In the genomic region with DNA sequence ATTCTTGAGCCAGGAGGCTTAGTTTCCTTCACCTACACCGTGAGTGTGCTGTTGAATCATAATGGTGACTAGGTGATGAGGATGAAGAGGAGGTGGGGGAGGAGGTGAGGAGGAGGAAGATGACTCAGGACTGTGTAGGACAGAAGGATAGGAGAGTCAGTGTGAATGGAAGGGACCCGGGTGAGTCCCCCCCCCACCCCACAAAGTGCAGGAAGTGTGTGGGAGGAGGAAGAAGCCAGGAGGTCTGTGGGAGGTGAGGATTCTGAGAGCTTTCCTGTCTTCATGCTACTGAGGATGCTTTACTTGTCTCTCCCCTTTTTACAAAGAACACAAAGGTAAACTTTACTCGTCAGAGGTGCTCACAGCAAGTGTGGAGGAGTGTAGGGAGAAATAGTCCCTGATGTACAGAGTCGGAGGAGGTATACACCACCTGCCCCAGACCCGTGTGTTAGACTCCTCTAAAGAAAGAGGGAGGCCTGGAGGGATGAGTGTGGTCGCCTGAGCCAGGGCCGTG, we compare ENCODE assay signal across 10 cellular contexts. TPM values are rescaled to one million over a fixed set of nuclear protein-coding genes. Genes with fewer than 3 reads are reported as not detected.
DNase-seq lines count a peak whose midpoint lies in the region; ATAC-seq, FAIRE-seq and TF ChIP-seq lines count a peak whose summit lies in the region.
"Had no signal": no experiment of that assay in that cellular context is flagged by ENCODE, and none has a peak within 500 bp of the region (broad histone marks: within the 10 kb centered on the region; RNA-seq: fewer than 3 reads in every experiment).

No MANE protein-coding gene starts in this region.

- TF ChIP-seq EP300 in neural cell (conservative IDR thresholded peaks at IDR 0.05; ENCODE audit: poor library complexity, severe bottlenecking), result no peak

- H3K4me2 ChIP-seq in neural cell (ENCODE audit: low read length), result peak overlapping the region; percentile 99
- H3K4me2 ChIP-seq in Karpas-422 (ENCODE audit: low read depth, low read length, poor library complexity, severe bottlenecking), result no peak overlapping the region

- peaks cover 14% of the 10 kb centered on the region for H3K27me3 Mint-ChIP-seq in activated naive CD4-positive, alpha-beta T cell treated with anti-CD3 and anti-CD28 coated beads, Interleukin-2, amount 10 ng/mL, durations not matched to agents 7 days and 5 days

- H3K36me3 ChIP-seq in neural cell (ENCODE audit: insufficient read depth, low read length) (peaks cover 18% of the 10 kb centered on the region), Karpas-422 (ENCODE audit: insufficient read depth, low read length) (no peaks in the 10 kb centered on the region)

- no peak overlapping the region for H3K27ac Mint-ChIP-seq in activated naive CD4-positive, alpha-beta T cell treated with anti-CD3 and anti-CD28 coated beads, Interleukin-2, amount 10 ng/mL, durations not matched to agents 7 days and 5 days
- H3K27ac Mint-ChIP-seq: dendritic cell treated with granulocyte-macrophage colony-stimulating factor and Interleukin-4, amounts not matched to agents 40 ng/mL and 50 ng/mL, for 4 days had no signal

- H3K9me3 Mint-ChIP-seq in activated naive CD4-positive, alpha-beta T cell treated with anti-CD3 and anti-CD28 coated beads, Interleukin-2, amount 10 ng/mL, durations not matched to agents 7 days and 5 days, result no peaks in the 10 kb centered on the region
- H3K9me3 Mint-ChIP-seq: dendritic cell treated with granulocyte-macrophage colony-stimulating factor and Interleukin-4, amounts not matched to agents 40 ng/mL and 50 ng/mL, for 4 days had no signal

- no peaks in the 10 kb centered on the region for H3K36me3 Mint-ChIP-seq in activated naive CD4-positive, alpha-beta T cell treated with anti-CD3 and anti-CD28 coated beads, Interleukin-2, amount 10 ng/mL, durations not matched to agents 7 days and 5 days

- H3K9me3 ChIP-seq in neural cell (ENCODE audit: low read length), result no peaks in the 10 kb centered on the region
- H3K9me3 ChIP-seq in Karpas-422 (ENCODE audit: low read length), result no peaks in the 10 kb centered on the region

- H2AFZ ChIP-seq in neural cell (ENCODE audit: low read depth, low read length), result no peak overlapping the region
- H2AFZ ChIP-seq in Karpas-422 (ENCODE audit: low read length), result no peak overlapping the region
- H2AFZ ChIP-seq: parathyroid adenoma had no signal

- H3K9me2 ChIP-seq in neural cell (ENCODE audit: insufficient read depth, low read length) (no peaks in the 10 kb centered on the region), Karpas-422 (replicated peaks; ENCODE audit: insufficient read depth, low read length) (no peaks in the 10 kb centered on the region)

- H3K4me3 ChIP-seq in neural cell (ENCODE audit: low read length) (peak overlapping the region; percentile 88), Karpas-422 (ENCODE audit: low read length) (no peak overlapping the region)

- H3K9ac ChIP-seq in neural cell (ENCODE audit: low read length), result no peak overlapping the region
- H3K9ac ChIP-seq in Karpas-422 (ENCODE audit: low read length), result no peak overlapping the region
- H3K9ac ChIP-seq: parathyroid adenoma had no signal

- FAIRE-seq in urothelium cell line (lab: Jason Lieb, UNC), result peak; percentile 94

- H4K20me1 ChIP-seq in neural cell (ENCODE audit: insufficient read depth) (no peaks in the 10 kb centered on the region), Karpas-422 (ENCODE audit: insufficient read depth, low read depth, low read length) (no peaks in the 10 kb centered on the region)

- H3K4me3 Mint-ChIP-seq in activated naive CD4-positive, alpha-beta T cell treated with anti-CD3 and anti-CD28 coated beads, Interleukin-2, amount 10 ng/mL, durations not matched to agents 7 days and 5 days, result no peak overlapping the region
- H3K4me3 Mint-ChIP-seq: dendritic cell treated with granulocyte-macrophage colony-stimulating factor and Interleukin-4, amounts not matched to agents 40 ng/mL and 50 ng/mL, for 4 days had no signal

- no peak for TF ChIP-seq CTCF in neural cell (IDR thresholded peaks at IDR 0.05; ENCODE audit: poor library complexity, severe bottlenecking)

- TF ChIP-seq RAD21 in neural cell (conservative IDR thresholded peaks at IDR 0.05), result no peak

- H3K4me1 Mint-ChIP-seq in activated naive CD4-positive, alpha-beta T cell treated with anti-CD3 and anti-CD28 coated beads, Interleukin-2, amount 10 ng/mL, durations not matched to agents 7 days and 5 days, result peaks cover 31% of the 10 kb centered on the region

- H3K27ac ChIP-seq in neural cell (ENCODE audit: low read length) (peak overlapping the region; percentile 98), Karpas-422 (ENCODE audit: low read length) (no peak overlapping the region)
- H3K27ac ChIP-seq: parathyroid adenoma had no signal

- H3F3A ChIP-seq in neural cell (ENCODE audit: insufficient read depth, low read length, poor library complexity, severe bottlenecking), result no peaks in the 10 kb centered on the region

- CTCF ChIA-PET in activated naive CD4-positive, alpha-beta T cell treated with anti-CD3 and anti-CD28 coated beads, Interleukin-2, amount 10 ng/mL, durations not matched to agents 7 days and 5 days (lab: Charles Lee), result interaction anchor here (0.9 to 6.9 kb wide), 8 partner anchors 8 to 333 kb away, joined by 3 to 55 read pairs (median 4); a partner anchor contains a TSS

- H3K79me2 ChIP-seq in neural cell (replicated peaks; ENCODE audit: insufficient read depth, low read length) (peaks cover 73% of the 10 kb centered on the region), Karpas-422 (ENCODE audit: low read length) (no peaks in the 10 kb centered on the region)
- H3K79me2 ChIP-seq: parathyroid adenoma had no signal

- no peaks in the 10 kb centered on the region for H3K27me3 ChIP-seq in neural cell (ENCODE audit: insufficient read depth, low read depth, low read length)
- no peaks in the 10 kb centered on the region for H3K27me3 ChIP-seq in Karpas-422 (ENCODE audit: low read length)

- peak; percentile 63 for DNase-seq in activated naive CD4-positive, alpha-beta T cell treated with Interleukin-2 at 50 U/mL for 16 hours
- no peak for DNase-seq in activated naive CD4-positive, alpha-beta T cell treated with anti-CD3 and anti-CD28 coated beads, Interleukin-2, amount 10 ng/mL, durations not matched to agents 7 days and 5 days
- peak; percentile 46 for DNase-seq in activated T-helper 9 cell treated with anti-CD3 and anti-CD28 coated beads, Interleukin-2, amount 50 U/mL, for 16 hours (ENCODE audit: low read depth)
- peak; percentile 85 for DNase-seq in urothelium cell line (ENCODE audit: low spot score)
- DNase-seq in NCI-H1694 (lab: John Stamatoyannopoulos, UW), result no peak
- no peak for DNase-seq in Karpas-422

- no peak for ATAC-seq in HG03565 (IDR thresholded peaks at IDR 0.05; ENCODE audit: unreplicated experiment)

- peaks cover 9% of the 10 kb centered on the region for H3K4me1 ChIP-seq in Karpas-422 (ENCODE audit: low read length)
- H3K4me1 ChIP-seq: parathyroid adenoma had no signal

TF ChIP-seq in neural cell, 6 proteins besides CTCF, POLR2A, EP300 and RAD21:
- TF ChIP-seq, protein P1, sequence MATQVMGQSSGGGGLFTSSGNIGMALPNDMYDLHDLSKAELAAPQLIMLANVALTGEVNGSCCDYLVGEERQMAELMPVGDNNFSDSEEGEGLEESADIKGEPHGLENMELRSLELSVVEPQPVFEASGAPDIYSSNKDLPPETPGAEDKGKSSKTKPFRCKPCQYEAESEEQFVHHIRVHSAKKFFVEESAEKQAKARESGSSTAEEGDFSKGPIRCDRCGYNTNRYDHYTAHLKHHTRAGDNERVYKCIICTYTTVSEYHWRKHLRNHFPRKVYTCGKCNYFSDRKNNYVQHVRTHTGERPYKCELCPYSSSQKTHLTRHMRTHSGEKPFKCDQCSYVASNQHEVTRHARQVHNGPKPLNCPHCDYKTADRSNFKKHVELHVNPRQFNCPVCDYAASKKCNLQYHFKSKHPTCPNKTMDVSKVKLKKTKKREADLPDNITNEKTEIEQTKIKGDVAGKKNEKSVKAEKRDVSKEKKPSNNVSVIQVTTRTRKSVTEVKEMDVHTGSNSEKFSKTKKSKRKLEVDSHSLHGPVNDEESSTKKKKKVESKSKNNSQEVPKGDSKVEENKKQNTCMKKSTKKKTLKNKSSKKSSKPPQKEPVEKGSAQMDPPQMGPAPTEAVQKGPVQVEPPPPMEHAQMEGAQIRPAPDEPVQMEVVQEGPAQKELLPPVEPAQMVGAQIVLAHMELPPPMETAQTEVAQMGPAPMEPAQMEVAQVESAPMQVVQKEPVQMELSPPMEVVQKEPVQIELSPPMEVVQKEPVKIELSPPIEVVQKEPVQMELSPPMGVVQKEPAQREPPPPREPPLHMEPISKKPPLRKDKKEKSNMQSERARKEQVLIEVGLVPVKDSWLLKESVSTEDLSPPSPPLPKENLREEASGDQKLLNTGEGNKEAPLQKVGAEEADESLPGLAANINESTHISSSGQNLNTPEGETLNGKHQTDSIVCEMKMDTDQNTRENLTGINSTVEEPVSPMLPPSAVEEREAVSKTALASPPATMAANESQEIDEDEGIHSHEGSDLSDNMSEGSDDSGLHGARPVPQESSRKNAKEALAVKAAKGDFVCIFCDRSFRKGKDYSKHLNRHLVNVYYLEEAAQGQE (IDR thresholded peaks at IDR 0.05; ENCODE audit: borderline replicate concordance), result no peak
- TF ChIP-seq SMC3 (conservative IDR thresholded peaks at IDR 0.05; ENCODE audit: poor library complexity) (no peak), MXI1 (conservative IDR thresholded peaks at IDR 0.05; ENCODE audit: poor library complexity, severe bottlenecking) (no peak), TAF1 (IDR thresholded peaks at IDR 0.05; ENCODE audit: low read depth) (no peak), EZH2 (IDR thresholded peaks at IDR 0.05; ENCODE audit: borderline replicate concordance, insufficient read depth, low read length, poor library complexity, severe bottlenecking) (no peak)

RNA-seq across cellular contexts. Expression of a gene that starts 3.8 kb away (rescaled TPM):
- polyA plus RNA-seq in neural cell, result 519 and 568 TPM in 2 replicates
- polyA minus RNA-seq in neural cell, result 247 and 249 TPM in 2 replicates
- not detected in 2 replicates for total RNA-seq in Karpas-422 (2014; rRNA removed; shearing (Covaris generic); ENCODE audit: low replicate concordance)

RNA-seq across cellular contexts. Expression of a gene that starts 23.7 kb away (rescaled TPM):
- polyA plus RNA-seq in neural cell, result 82.4 and 84.7 TPM in 2 replicates
- polyA minus RNA-seq in neural cell, result 102 and 106 TPM in 2 replicates
- 20.0 and 52.4 TPM in 2 replicates for total RNA-seq in Karpas-422 (2014; rRNA removed; shearing (Covaris generic); ENCODE audit: low replicate concordance)

RNA-seq across cellular contexts. Expression of a gene that starts 32.0 kb away (rescaled TPM):
- polyA plus RNA-seq in neural cell, result 0.34 and 0.52 TPM in 2 replicates
- 0.46 and 0.73 TPM in 2 replicates for polyA minus RNA-seq in neural cell
- total RNA-seq in Karpas-422 (2014; rRNA removed; shearing (Covaris generic); ENCODE audit: low replicate concordance), result not detected in 2 replicates

Comparison
In these comparisons a context has a peak if more than half of its experiments do, and no peak if none do; other contexts are left out.
1. DNase-seq: peak in activated naive CD4-positive, alpha-beta T cell treated with Interleukin-2 at 50 U/mL for 16 hours (single experiment), activated T-helper 9 cell treated with anti-CD3 and anti-CD28 coated beads, Interleukin-2, amount 50 U/mL, for 16 hours (single experiment) and urothelium cell line (single experiment); none in activated naive CD4-positive, alpha-beta T cell treated with anti-CD3 and anti-CD28 coated beads, Interleukin-2, amount 10 ng/mL, durations not matched to agents 7 days and 5 days (single experiment), NCI-H1694 (single experiment) and Karpas-422 (single experiment).